Comparison of ENCODE assay signal across 8 cellular contexts in genomic region chr19:6412111-6412999, GRCh38. TPM values are rescaled to one million over a fixed set of nuclear protein-coding genes. Genes with fewer than 3 reads are reported as not detected.
A peak's percentile ranks its signal among the peaks of the same experiment; 100 is the strongest.
DNase-seq lines count a peak whose midpoint lies in the region; ATAC-seq and TF ChIP-seq lines count a peak whose summit lies in the region.

No MANE protein-coding gene starts in this region.

- CTCF ChIA-PET in SK-N-SH (lab: Yijun Ruan, JAX) = interaction anchor here (0.5 to 3.0 kb wide), 5 partner anchors 9 to 194 kb away, joined by 3 to 16 read pairs (median 5); no protein-coding TSS in a partner anchor

- H3K79me2 ChIP-seq in SK-N-SH (ENCODE audit: insufficient read depth) = 0 out of 2 replicates have a peak, but pooled peaks cover 2% of the 10 kb centered on the region

- POLR2A ChIA-PET in SK-N-SH (lab: Yijun Ruan, JAX) = interaction anchor here (0.5 kb wide), 1 partner anchor 1912 kb away, joined by 3 read pairs; no protein-coding TSS in a partner anchor

- peaks cover 3% of the 10 kb centered on the region for H3K4me1 Mint-ChIP-seq in type B pancreatic cell (ENCODE audit: unreplicated experiment)

- no peak for ATAC-seq in HG03175 (IDR thresholded peaks at IDR 0.05; ENCODE audit: unreplicated experiment)

- no peak overlapping the region for H3K4me2 ChIP-seq in SK-N-SH

- no peak overlapping the region for H2AFZ ChIP-seq in SK-N-SH (ENCODE audit: low read depth)

- TF ChIP-seq CTCF in 22Rv1 (IDR thresholded peaks at IDR 0.05) (peak; percentile 85), GM12875 (IDR thresholded peaks at IDR 0.05; ENCODE audit: borderline replicate concordance, insufficient read depth, low read depth, low read length) (peak; percentile 75), SK-N-SH (IDR thresholded peaks at IDR 0.05) (peak; percentile 62), cardiac fibroblast (IDR thresholded peaks at IDR 0.05; ENCODE audit: low read depth, low read length) (peak; percentile 57), type B pancreatic cell (conservative IDR thresholded peaks at IDR 0.05) (peak; percentile 77)

- DNase-seq in SK-N-SH (peak; percentile 78), cardiac fibroblast (ENCODE audit: low read depth in 2 of 2) (peak; percentile 18 to 25), type B pancreatic cell (ENCODE audit: extremely low spot score, unreplicated experiment) (no peak), hippocampal formation (lab: John Stamatoyannopoulos, UW) (no peak)

- H3K27ac ChIP-seq in 22Rv1 (no peak overlapping the region), SK-N-SH (ENCODE audit: low read depth in 2 of 2, low read length in 1 of 2) (no peak overlapping the region), mesodermal cell (ENCODE audit: low read depth, low read length, severe bottlenecking) (peak overlapping the region; percentile 5)

- no peaks in the 10 kb centered on the region for H3K4me1 ChIP-seq in SK-N-SH (ENCODE audit: control insufficient read depth in 1 of 2, insufficient read depth in 2 of 2, low read depth in 1 of 2, low read length in 1 of 2)
- H3K4me1 ChIP-seq in mesodermal cell (ENCODE audit: control insufficient read depth, insufficient read depth, low read length, poor library complexity, severe bottlenecking) = no peaks in the 10 kb centered on the region

- H3K27me3 Mint-ChIP-seq in type B pancreatic cell = no peaks in the 10 kb centered on the region

- peaks cover 3% of the 10 kb centered on the region; the same call in 1 of the 2 replicates for H4K20me1 ChIP-seq in SK-N-SH (ENCODE audit: insufficient read depth)

- no peak overlapping the region for H3K27ac Mint-ChIP-seq in type B pancreatic cell

- H3K9me2 ChIP-seq in SK-N-SH = no peaks in the 10 kb centered on the region

- no peaks in the 10 kb centered on the region for H3K27me3 ChIP-seq in SK-N-SH (ENCODE audit: insufficient read depth)

- H3K36me3 Mint-ChIP-seq in type B pancreatic cell = peaks cover 5% of the 10 kb centered on the region

- H3K36me3 ChIP-seq in SK-N-SH (replicated peaks in 1 of 2; ENCODE audit: control insufficient read depth in 1 of 2, insufficient read depth in 2 of 2, low read length in 1 of 2) (peaks cover 10 to 34% of the 10 kb centered on the region in 2 experiments), mesodermal cell (ENCODE audit: control insufficient read depth, insufficient read depth, low read length) (peaks cover 49% of the 10 kb centered on the region)

- no peaks in the 10 kb centered on the region for H3F3A ChIP-seq in SK-N-SH (replicated peaks; ENCODE audit: insufficient read depth)

- no peak overlapping the region for H3K4me3 Mint-ChIP-seq in type B pancreatic cell

- peak; percentile 41 for TF ChIP-seq RAD21 in SK-N-SH (IDR thresholded peaks at IDR 0.05; ENCODE audit: low read length)

- no peaks in the 10 kb centered on the region for H3K9me3 Mint-ChIP-seq in type B pancreatic cell

- H3K4me3 ChIP-seq in GM12875 (ENCODE audit: low read depth, low read length) (no peak overlapping the region), SK-N-SH (ENCODE audit: low read depth in 2 of 2, low read length in 1 of 2) (no peak overlapping the region), cardiac fibroblast (replicated peaks in 1 of 2; ENCODE audit: low read depth in 2 of 2, low read length in 2 of 2) (no peak overlapping the region), mesodermal cell (ENCODE audit: extremely low read depth, insufficient read depth, low read length, poor library complexity, severe bottlenecking) (no peak overlapping the region)

- WGBS in SK-N-SH (ENCODE audit: low lambda C conversion rate) = 90% methylated on average over 4 of the region's 25 CpGs
- 87 to 90% methylated on average over 22 to 23 of the region's 25 CpGs for WGBS in mesodermal cell (ENCODE audit: insufficient coverage in 2 of 2), 2 experiments

- no peak for TF ChIP-seq EP300 in SK-N-SH (IDR thresholded peaks at IDR 0.05; ENCODE audit: borderline replicate concordance in 1 of 2, low read depth in 1 of 2, low read length in 1 of 2)

- H3K9ac ChIP-seq in SK-N-SH = no peak overlapping the region

- no peaks in the 10 kb centered on the region for H3K9me3 ChIP-seq in SK-N-SH
- H3K9me3 ChIP-seq in mesodermal cell (ENCODE audit: control insufficient read depth, low read length) = no peaks in the 10 kb centered on the region

TF ChIP-seq in SK-N-SH, 30 proteins besides CTCF, POLR2A, EP300 and RAD21:
- no peak for TF ChIP-seq SMC3 (IDR thresholded peaks at IDR 0.05; ENCODE audit: low read depth, low read length)
- no peak for TF ChIP-seq MAX (IDR thresholded peaks at IDR 0.05; ENCODE audit: low read depth)
- peak; percentile 13 for TF ChIP-seq POLR2AphosphoS5 (IDR thresholded peaks at IDR 0.05; ENCODE audit: low read depth, low read length)

RNA-seq across cellular contexts. Expression of gene KHSRP, which starts 12.3 kb away (rescaled TPM):
- polyA plus RNA-seq in SK-N-SH (2012; rRNA removed) = 57.1 and 96.8 TPM in 2 replicates
- polyA plus RNA-seq in SK-N-SH (2012; cell fraction: cytosol; rRNA removed) = 50.4 and 82.3 TPM in 2 replicates
- polyA plus RNA-seq in SK-N-SH (2012; cell fraction: nucleus; rRNA removed) = 78.4 and 95.7 TPM in 2 replicates
- 307 TPM for polyA plus RNA-seq in mesodermal cell (2013, experiment 1 of 2)
- 282 TPM for polyA plus RNA-seq in mesodermal cell (2013, experiment 2 of 2)
- total RNA-seq in type B pancreatic cell (ENCODE audit: low replicate concordance) = 336 and 414 TPM in 2 replicates

RNA-seq across cellular contexts. Expression of gene GTF2F1, which starts 19.4 kb away (rescaled TPM):
- 80.1 and 104 TPM in 2 replicates for polyA plus RNA-seq in SK-N-SH (2012; rRNA removed)
- 86.3 and 98.8 TPM in 2 replicates for polyA plus RNA-seq in SK-N-SH (2012; cell fraction: cytosol; rRNA removed)
- polyA plus RNA-seq in SK-N-SH (2012; cell fraction: nucleus; rRNA removed) = 107 and 113 TPM in 2 replicates
- polyA plus RNA-seq in mesodermal cell (2013, experiment 1 of 2) = 60.0 TPM
- polyA plus RNA-seq in mesodermal cell (2013, experiment 2 of 2) = 57.4 TPM
- 63.3 and 72.4 TPM in 2 replicates for total RNA-seq in type B pancreatic cell (ENCODE audit: low replicate concordance)

RNA-seq across cellular contexts. Expression of gene SLC25A41, which starts 21.2 kb away (rescaled TPM):
- polyA plus RNA-seq in SK-N-SH (2012; rRNA removed) = 0.06 and 0.12 TPM in 2 replicates
- polyA plus RNA-seq in SK-N-SH (2012; cell fraction: cytosol; rRNA removed) = 0.03 and 0.05 TPM in 2 replicates
- 0.25 and 0.31 TPM in 2 replicates for polyA plus RNA-seq in SK-N-SH (2012; cell fraction: nucleus; rRNA removed)
- polyA plus RNA-seq in mesodermal cell (2013, experiment 1 of 2) = 0.33 TPM
- 0.25 TPM for polyA plus RNA-seq in mesodermal cell (2013, experiment 2 of 2)
- total RNA-seq in type B pancreatic cell (ENCODE audit: low replicate concordance) = 1.0 and 1.1 TPM in 2 replicates

RNA-seq across cellular contexts. Expression of gene PSPN, which starts 36.6 kb away (rescaled TPM):
- 0.41 and 0.59 TPM in 2 replicates for polyA plus RNA-seq in SK-N-SH (2012; rRNA removed)
- polyA plus RNA-seq in SK-N-SH (2012; cell fraction: cytosol; rRNA removed) = 0.32 and 0.38 TPM in 2 replicates
- polyA plus RNA-seq in SK-N-SH (2012; cell fraction: nucleus; rRNA removed) = 0.74 and 0.88 TPM in 2 replicates
- polyA plus RNA-seq in mesodermal cell (2013, experiment 1 of 2) = 1.8 TPM
- polyA plus RNA-seq in mesodermal cell (2013, experiment 2 of 2) = 1.2 TPM
- total RNA-seq in type B pancreatic cell (ENCODE audit: low replicate concordance) = 2.8 and 4.8 TPM in 2 replicates

RNA-seq across cellular contexts. Expression of gene ALKBH7, which starts 39.8 kb away (rescaled TPM):
- 37.2 and 46.0 TPM in 2 replicates for polyA plus RNA-seq in SK-N-SH (2012; rRNA removed)
- 21.9 and 32.6 TPM in 2 replicates for polyA plus RNA-seq in SK-N-SH (2012; cell fraction: cytosol; rRNA removed)
- polyA plus RNA-seq in SK-N-SH (2012; cell fraction: nucleus; rRNA removed) = 34.3 and 47.4 TPM in 2 replicates
- polyA plus RNA-seq in mesodermal cell (2013, experiment 1 of 2) = 66.9 TPM
- polyA plus RNA-seq in mesodermal cell (2013, experiment 2 of 2) = 57.4 TPM
- 53.2 and 71.0 TPM in 2 replicates for total RNA-seq in type B pancreatic cell (ENCODE audit: low replicate concordance)

Comparison
In these comparisons a context has a peak if more than half of its experiments do, and no peak if none do; other contexts are left out.
1. DNase-seq: peak in SK-N-SH (single experiment) and cardiac fibroblast (2 of 2); none in type B pancreatic cell (single experiment) and hippocampal formation (0 of 2).
2. Peak in every context shown above with its lines, with median percentiles within 50 percentile points of each other: CTCF ChIP-seq.